In the genomic region with DNA sequence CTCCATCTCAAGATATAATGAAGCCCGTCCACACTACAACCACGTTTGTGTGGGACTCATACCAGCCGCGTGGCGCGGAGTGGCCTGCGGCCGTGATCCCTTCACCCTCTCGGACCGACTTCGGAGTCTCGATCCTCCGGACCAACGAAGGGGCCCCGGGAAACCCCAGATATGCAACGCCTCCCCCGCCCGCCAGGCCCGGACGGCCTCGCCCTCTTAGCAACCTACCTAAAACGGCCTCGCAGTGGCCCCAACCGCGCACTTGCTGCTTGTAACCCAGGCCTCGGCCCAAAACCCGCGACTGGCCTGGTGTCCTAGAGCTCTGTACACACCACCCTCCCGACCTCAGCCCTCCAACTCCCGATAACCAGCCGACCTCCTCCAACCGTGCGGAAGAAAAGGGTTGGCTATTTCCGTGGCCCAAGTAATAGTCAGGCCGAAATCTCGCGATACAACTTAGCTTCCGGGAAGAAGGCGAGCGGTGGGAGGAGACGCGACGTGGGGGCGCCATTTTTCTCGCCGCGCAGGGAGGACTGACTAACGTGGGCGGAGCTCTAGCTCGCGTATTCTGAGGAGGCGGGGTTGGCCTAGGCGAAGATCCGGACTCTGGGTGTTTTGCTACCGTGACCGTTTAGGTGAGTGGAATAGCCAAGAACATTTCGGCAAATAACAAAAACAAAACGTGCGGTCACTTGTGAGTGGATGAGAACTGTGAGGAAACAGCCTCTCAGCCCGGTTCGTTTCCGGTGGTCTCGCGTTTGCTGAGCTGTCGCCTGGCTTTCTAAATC, we compare ENCODE assay signal across 8 cellular contexts. TPM values are rescaled to one million over a fixed set of nuclear protein-coding genes. Genes with fewer than 3 reads are reported as not detected.
DNase-seq lines count a peak whose midpoint lies in the region; ATAC-seq and TF ChIP-seq lines count a peak whose summit lies in the region.

A gene (plus strand): TSS at position 579 of the 788 bp plus-strand sequence. CDS start 5,722 bp downstream, outside the sequence.
A gene with protein sequence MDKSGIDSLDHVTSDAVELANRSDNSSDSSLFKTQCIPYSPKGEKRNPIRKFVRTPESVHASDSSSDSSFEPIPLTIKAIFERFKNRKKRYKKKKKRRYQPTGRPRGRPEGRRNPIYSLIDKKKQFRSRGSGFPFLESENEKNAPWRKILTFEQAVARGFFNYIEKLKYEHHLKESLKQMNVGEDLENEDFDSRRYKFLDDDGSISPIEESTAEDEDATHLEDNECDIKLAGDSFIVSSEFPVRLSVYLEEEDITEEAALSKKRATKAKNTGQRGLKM (minus strand): TSS at position 402 of the 788 bp plus-strand sequence. CDS start 2,191 bp downstream, outside the sequence.

- under 1% methylated on average over 65 of the region's 65 CpGs for WGBS in HUES64

- H3K79me2 ChIP-seq in OCI-LY1 (ENCODE audit: insufficient read depth, low read length) = peaks cover 60% of the 10 kb centered on the region

- H3K4me3 ChIP-seq in HUES64 (ENCODE audit: low read length) = peak within 1 kb of the TSS; percentile 85
- peak within 1 kb of the TSS; percentile 83 for H3K4me3 ChIP-seq in OCI-LY1 (ENCODE audit: low read depth, low read length, poor library complexity, severe bottlenecking)

- H3K4me2 ChIP-seq in OCI-LY1 (ENCODE audit: low read length) = peak within 1 kb of the TSS; percentile 78

- H2AFZ ChIP-seq in OCI-LY1 (ENCODE audit: low read length) = 0 out of 2 replicates have a peak within 1 kb of the TSS, but pooled peaks have one; percentile 9

- H3K27ac Mint-ChIP-seq in endothelial cell (ENCODE audit: unreplicated experiment) = peak within 1 kb of the TSS; percentile 100

- peaks cover 39% of the 10 kb centered on the region for H3K4me1 ChIP-seq in HUES64 (ENCODE audit: insufficient read depth, low read length)
- peaks cover 56% of the 10 kb centered on the region for H3K4me1 ChIP-seq in OCI-LY1 (ENCODE audit: insufficient read depth, low read length, severe bottlenecking)

- H3K9me3 ChIP-seq in HUES64 (ENCODE audit: insufficient read depth, low read depth, low read length) (no peaks in the 10 kb centered on the region), OCI-LY1 (ENCODE audit: low read length) (no peaks in the 10 kb centered on the region)

- TF ChIP-seq CTCF in OCI-LY1 (IDR thresholded peaks at IDR 0.05; ENCODE audit: low read length) (no peak), endothelial cell (IDR thresholded peaks at IDR 0.05; ENCODE audit: unreplicated experiment) (no peak)

- no peaks in the 10 kb centered on the region for H3F3A ChIP-seq in OCI-LY1 (ENCODE audit: insufficient read depth, low read length)

- peaks cover 3% of the 10 kb centered on the region; the same call in 1 of the 2 replicates for H4K20me1 ChIP-seq in OCI-LY1 (ENCODE audit: insufficient read depth, low read length)

- H3K27me3 Mint-ChIP-seq in endothelial cell (ENCODE audit: unreplicated experiment) = peaks cover 26% of the 10 kb centered on the region

- no peaks in the 10 kb centered on the region for H3K9me2 ChIP-seq in OCI-LY1 (ENCODE audit: low read depth, low read length)

- H3K36me3 ChIP-seq in HUES64 (ENCODE audit: insufficient read depth, low read length) = peaks cover 53% of the 10 kb centered on the region
- H3K36me3 ChIP-seq in OCI-LY1 (ENCODE audit: insufficient read depth, low read length) = peaks cover 54% of the 10 kb centered on the region

- H3K4me1 Mint-ChIP-seq in endothelial cell (ENCODE audit: unreplicated experiment) = peaks cover 55% of the 10 kb centered on the region

- peak; percentile 90 for DNase-seq in D341Med (ENCODE audit: low spot score)
- DNase-seq in activated CD8-positive, alpha-beta memory T cell treated with anti-CD3 and anti-CD28 coated beads, Interleukin-2, amount 50 U/mL, for 4 hours = peak; percentile 95
- peak; percentile 97 for DNase-seq in endothelial cell (ENCODE audit: low spot score)
- DNase-seq in midbrain (lab: John Stamatoyannopoulos, UW) = peak; percentile 96
- peak; percentile 91 for DNase-seq in stimulated activated CD8-positive, alpha-beta memory T cell treated with anti-CD3 and anti-CD28 coated beads, Interleukin-2, amount 100 ng/mL, for 1 hour (ENCODE audit: low read depth in 2 of 2)

- peaks cover 46% of the 10 kb centered on the region for H3K36me3 Mint-ChIP-seq in endothelial cell (ENCODE audit: low read depth, unreplicated experiment)

- H3K27me3 ChIP-seq in HUES64 (ENCODE audit: insufficient read depth, low read length) (no peaks in the 10 kb centered on the region), OCI-LY1 (ENCODE audit: insufficient read depth, low read length) (no peaks in the 10 kb centered on the region)

- H3K4me3 Mint-ChIP-seq in endothelial cell (ENCODE audit: unreplicated experiment) = peak within 1 kb of the TSS; percentile 99

- peak within 1 kb of the TSS; percentile 100 for H3K9ac ChIP-seq in HUES64 (ENCODE audit: low read depth, low read length)
- peak within 1 kb of the TSS; percentile 93 for H3K9ac ChIP-seq in OCI-LY1 (ENCODE audit: low read length)

- peak; percentile 82 for ATAC-seq in GM21447 (IDR thresholded peaks at IDR 0.05; ENCODE audit: unreplicated experiment)

- peak within 1 kb of the TSS; percentile 98 for H3K27ac ChIP-seq in HUES64 (ENCODE audit: low read depth, low read length)
- peak within 1 kb of the TSS; percentile 82 for H3K27ac ChIP-seq in OCI-LY1 (ENCODE audit: low read depth, low read length, poor library complexity, severe bottlenecking)

- H3K9me3 Mint-ChIP-seq in endothelial cell (ENCODE audit: unreplicated experiment) = no peaks in the 10 kb centered on the region

RNA-seq across cellular contexts. Expression of the first gene that starts in this region (rescaled TPM):
- 20.7 TPM for polyA plus RNA-seq in HUES64 (2013, experiment 1 of 2)
- polyA plus RNA-seq in HUES64 (2013, experiment 2 of 2) = 21.1 TPM
- 23.1 TPM for total RNA-seq in endothelial cell (ENCODE audit: unreplicated experiment)

RNA-seq across cellular contexts. Expression of the second gene that starts in this region (rescaled TPM):
- 227 TPM for polyA plus RNA-seq in HUES64 (2013, experiment 1 of 2)
- polyA plus RNA-seq in HUES64 (2013, experiment 2 of 2) = 223 TPM
- total RNA-seq in endothelial cell (ENCODE audit: unreplicated experiment) = 131 TPM

Comparison
In these comparisons a context has a peak if more than half of its experiments do, and no peak if none do; other contexts are left out.
1. Peak in every context shown above with its lines: DNase-seq, ATAC-seq, H3K4me3 ChIP-seq and H3K27ac ChIP-seq.